In genomic region chr18:61189376-61189775, GRCh38 we compare ENCODE assay signal across 28 cellular contexts.
"Had no signal": no experiment of that assay in that cellular context is flagged by ENCODE, and none has a peak within 500 bp of the region (broad histone marks: within the 10 kb centered on the region; RNA-seq: fewer than 3 reads in every experiment).

No MANE protein-coding gene starts in this region.

- H3K27ac Mint-ChIP-seq: stimulated activated effector memory CD8-positive, alpha-beta T cell treated with anti-CD3 and anti-CD28 coated beads, Interleukin-12 subunit alpha, Interleukin-12 subunit beta, amount 100 ng/mL, for 72 hours; stimulated activated memory B cell treated with anti-CD40 and anti-IgM and Interleukin-4, amounts not matched to agents 10 μg/mL and 1 μg/mL and 100 μg/mL, for 72 hours; stimulated activated naive B cell treated with anti-CD40 and anti-IgM and Interleukin-4, amounts not matched to agents 10 μg/mL and 1 μg/mL and 100 μg/mL, for 72 hours; stimulated activated naive CD8-positive, alpha-beta T cell treated with anti-CD3 and anti-CD28 coated beads, Interleukin-15, amount 100 ng/mL, for 72 hours; stimulated activated naive CD8-positive, alpha-beta T cell treated with anti-CD3 and anti-CD28 coated beads, Interleukin-15, Interleukin-2, amounts not matched to agents 100 ng/mL and 50 ng/mL, for 24 hours; type B pancreatic cell had no signal

- H3K27me3 Mint-ChIP-seq: stimulated activated memory B cell treated with anti-CD40 and anti-IgM and Interleukin-4, amounts not matched to agents 10 μg/mL and 1 μg/mL and 100 μg/mL, for 72 hours; stimulated activated naive B cell treated with anti-CD40 and anti-IgM and Interleukin-4, amounts not matched to agents 10 μg/mL and 1 μg/mL and 100 μg/mL, for 72 hours; stimulated activated naive CD8-positive, alpha-beta T cell treated with anti-CD3 and anti-CD28 coated beads, Interleukin-15, amount 100 ng/mL, for 72 hours; stimulated activated naive CD8-positive, alpha-beta T cell treated with anti-CD3 and anti-CD28 coated beads, Interleukin-15, Interleukin-2, amounts not matched to agents 100 ng/mL and 50 ng/mL, for 24 hours had no signal

- H3K9me3 ChIP-seq: suprapubic skin, testis, thoracic aorta, thyroid gland, tibial artery, tibial nerve, transverse colon, upper lobe of left lung, upper lobe of right lung, uterus, vagina had no signal

- H3K4me1 Mint-ChIP-seq: stimulated activated effector memory CD8-positive, alpha-beta T cell treated with anti-CD3 and anti-CD28 coated beads, Interleukin-12 subunit alpha, Interleukin-12 subunit beta, amount 100 ng/mL, for 72 hours; stimulated activated memory B cell treated with anti-CD40 and anti-IgM and Interleukin-4, amounts not matched to agents 10 μg/mL and 1 μg/mL and 100 μg/mL, for 72 hours; stimulated activated naive B cell treated with anti-CD40 and anti-IgM and Interleukin-4, amounts not matched to agents 10 μg/mL and 1 μg/mL and 100 μg/mL, for 72 hours; stimulated activated naive CD8-positive, alpha-beta T cell treated with anti-CD3 and anti-CD28 coated beads, Interleukin-15, amount 100 ng/mL, for 72 hours had no signal

- H3K36me3 ChIP-seq: stomach, suprapubic skin, thoracic aorta, thyroid gland, tibial artery, tibial nerve, transverse colon, upper lobe of left lung, upper lobe of right lung, uterus, vagina had no signal

- H3K4me3 Mint-ChIP-seq: stimulated activated effector memory CD8-positive, alpha-beta T cell treated with anti-CD3 and anti-CD28 coated beads, Interleukin-12 subunit alpha, Interleukin-12 subunit beta, amount 100 ng/mL, for 72 hours; stimulated activated memory B cell treated with anti-CD40 and anti-IgM and Interleukin-4, amounts not matched to agents 10 μg/mL and 1 μg/mL and 100 μg/mL, for 72 hours; stimulated activated naive B cell treated with anti-CD40 and anti-IgM and Interleukin-4, amounts not matched to agents 10 μg/mL and 1 μg/mL and 100 μg/mL, for 72 hours; stimulated activated naive CD8-positive, alpha-beta T cell treated with anti-CD3 and anti-CD28 coated beads, Interleukin-15, amount 100 ng/mL, for 72 hours; stimulated activated naive CD8-positive, alpha-beta T cell treated with anti-CD3 and anti-CD28 coated beads, Interleukin-15, Interleukin-2, amounts not matched to agents 100 ng/mL and 50 ng/mL, for 24 hours; type B pancreatic cell had no signal

- H3K4me3 ChIP-seq: stomach, suprapubic skin, testis, thoracic aorta, thyroid gland, tibial artery, tibial nerve, transverse colon, upper lobe of left lung, upper lobe of right lung, uterus, vagina had no signal

- H3K4me1 ChIP-seq: stomach, testis, thyroid gland, tibial artery, tibial nerve, transverse colon, upper lobe of left lung, upper lobe of right lung, uterus, vagina had no signal

- DNase-seq: stimulated activated CD4-positive, alpha-beta T cell treated with anti-CD3 and anti-CD28 coated beads, Interleukin-2, amount 100 ng/mL, for 48 hours; stimulated activated CD4-positive, alpha-beta T cell treated with anti-CD3 and anti-CD28 coated beads, Interleukin-4, amount 100 ng/mL, for 1 hour; stimulated activated CD4-positive, alpha-beta T cell treated with anti-CD3 and anti-CD28 coated beads, Interleukin-4, amount 100 ng/mL, for 24 hours; stimulated activated CD4-positive, alpha-beta T cell treated with anti-CD3 and anti-CD28 coated beads, Interleukin-4, amount 100 ng/mL, for 4 hours; stimulated activated CD8-positive, alpha-beta memory T cell treated with anti-CD3 and anti-CD28 coated beads, Interleukin-4, amount 100 ng/mL, for 48 hours; stimulated activated naive B cell treated with anti-CD40 and anti-IgM and Interleukin-4, amounts not matched to agents 10 μg/mL and 1 μg/mL and 100 μg/mL, for 72 hours; stimulated activated naive CD4-positive, alpha-beta T cell; stimulated activated naive CD4-positive, alpha-beta T cell treated with Interleukin-2 at 50 U/mL for 16 hours; stimulated activated naive CD8-positive, alpha-beta T cell treated with anti-CD3 and anti-CD28 coated beads, Interleukin-15, amount 100 ng/mL, for 72 hours; stimulated activated naive CD8-positive, alpha-beta T cell treated with anti-CD3 and anti-CD28 coated beads, Interleukin-15, Interleukin-2, amounts not matched to agents 100 U/mL and 50 U/mL, for 24 hours; stomach; substantia nigra; testis; thyroid gland; tibial artery; transverse colon; trophoblast cell; upper lobe of left lung; upper lobe of right lung; uterus had no signal

- ATAC-seq: stimulated activated effector memory CD8-positive, alpha-beta T cell treated with anti-CD3 and anti-CD28 coated beads, Interleukin-12 subunit alpha, Interleukin-12 subunit beta, amount 100 ng/mL, for 72 hours; stimulated activated memory B cell treated with anti-CD40 and anti-IgM and Interleukin-4, amounts not matched to agents 10 μg/mL and 1 μg/mL and 100 μg/mL, for 72 hours; stimulated activated naive B cell treated with anti-CD40 and anti-IgM and Interleukin-4, amounts not matched to agents 10 μg/mL and 1 μg/mL and 100 μg/mL, for 72 hours; stimulated activated naive CD8-positive, alpha-beta T cell treated with anti-CD3 and anti-CD28 coated beads, Interleukin-15, amount 100 ng/mL, for 72 hours; stimulated activated naive CD8-positive, alpha-beta T cell treated with anti-CD3 and anti-CD28 coated beads, Interleukin-15, Interleukin-2, amounts not matched to agents 100 U/mL and 50 U/mL, for 24 hours; upper lobe of right lung had no signal

- H3K36me3 Mint-ChIP-seq: stimulated activated effector memory CD8-positive, alpha-beta T cell treated with anti-CD3 and anti-CD28 coated beads, Interleukin-12 subunit alpha, Interleukin-12 subunit beta, amount 100 ng/mL, for 72 hours; stimulated activated memory B cell treated with anti-CD40 and anti-IgM and Interleukin-4, amounts not matched to agents 10 μg/mL and 1 μg/mL and 100 μg/mL, for 72 hours; stimulated activated naive B cell treated with anti-CD40 and anti-IgM and Interleukin-4, amounts not matched to agents 10 μg/mL and 1 μg/mL and 100 μg/mL, for 72 hours; type B pancreatic cell had no signal

- H3K27me3 ChIP-seq: stomach, suprapubic skin, testis, thyroid gland, tibial artery, tibial nerve, transverse colon, upper lobe of left lung, upper lobe of right lung, uterus, vagina had no signal

- H3K27ac ChIP-seq: stomach, suprapubic skin, testis, thoracic aorta, thyroid gland, tibial artery, tibial nerve, transverse colon, upper lobe of left lung, upper lobe of right lung, uterus, vagina had no signal

- H3K9me3 Mint-ChIP-seq: type B pancreatic cell had no signal
